Comparison of ENCODE assay signal across 8 cellular contexts in the genomic region with DNA sequence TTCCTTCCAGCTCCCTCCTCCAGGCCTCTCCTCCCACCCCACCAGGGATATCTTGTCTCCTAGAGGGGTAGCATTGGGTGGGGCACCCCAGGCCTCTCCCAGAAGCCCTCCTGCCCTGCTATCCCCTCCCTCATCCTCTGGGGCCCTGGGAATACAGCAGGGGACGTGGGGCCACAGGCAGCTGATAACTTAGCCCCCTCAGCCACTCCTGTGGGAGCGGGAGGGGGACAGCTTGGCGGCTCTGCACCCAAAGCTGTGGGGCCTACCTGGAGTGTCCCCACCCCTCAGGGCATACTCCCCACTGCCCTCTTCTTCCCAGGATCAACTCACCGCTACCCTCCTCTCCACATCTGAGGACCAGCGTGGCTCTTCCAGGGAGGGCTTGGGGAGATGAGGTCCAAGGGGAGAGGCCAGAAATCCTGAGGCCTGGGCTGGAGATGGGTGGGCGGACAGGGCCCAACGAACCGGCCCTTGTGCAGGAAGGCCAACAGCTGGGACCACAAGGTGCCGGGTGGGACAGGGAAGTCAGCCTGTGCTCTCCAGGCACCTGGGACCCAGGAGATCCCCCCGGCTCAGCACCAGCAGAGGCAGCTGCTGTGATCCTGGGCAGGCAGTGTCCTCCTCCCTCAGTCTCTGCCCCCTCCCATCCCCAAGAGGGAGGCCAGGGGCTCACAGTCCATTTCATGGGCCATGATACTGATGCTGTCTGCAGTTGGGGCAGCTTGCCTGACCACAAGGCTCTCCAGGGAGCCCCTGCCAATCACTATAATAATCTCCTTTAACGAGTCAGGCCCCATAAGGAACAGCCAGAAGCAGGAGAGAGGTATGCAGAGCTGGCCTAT. TPM values are rescaled to one million over a fixed set of nuclear protein-coding genes. Genes with fewer than 3 reads are reported as not detected.
DNase-seq lines count a peak whose midpoint lies in the region; ATAC-seq and TF ChIP-seq lines count a peak whose summit lies in the region.

No MANE protein-coding gene starts in this region.

- H3K27ac Mint-ChIP-seq in activated CD4-positive, alpha-beta memory T cell treated with anti-CD3 and anti-CD28 coated beads for 36 hours: peak overlapping the region; percentile 75

- no peak overlapping the region for H4K8ac ChIP-seq in mesendoderm (ENCODE audit: low read depth, low read length)

- no peak overlapping the region for H2BK5ac ChIP-seq in mesendoderm (ENCODE audit: low read length)

- ATAC-seq in HCT116 (0 out of 2 replicates have a peak, but pooled peaks have one; percentile 5), heart left ventricle (peak; percentile 1 to 13 (median 6))

- no peak overlapping the region for H2BK120ac ChIP-seq in mesendoderm (ENCODE audit: low read depth, low read length)

- peaks cover 3% of the 10 kb centered on the region for H3K9me3 Mint-ChIP-seq in activated CD4-positive, alpha-beta memory T cell treated with anti-CD3 and anti-CD28 coated beads for 36 hours

- H3K23ac ChIP-seq in mesendoderm (ENCODE audit: low read length): no peak overlapping the region

- TF ChIP-seq CTCF in HCT116 (IDR thresholded peaks at IDR 0.05 in 2 of 3, conservative IDR thresholded peaks at IDR 0.05 in 1 of 3; ENCODE audit: borderline replicate concordance in 1 of 3, insufficient read depth in 1 of 3, low read depth in 2 of 3, low read length in 2 of 3) (no peak), heart left ventricle (IDR thresholded peaks at IDR 0.05) (no peak), spleen (IDR thresholded peaks at IDR 0.05 in 8 of 11, conservative IDR thresholded peaks at IDR 0.05 in 3 of 11) (no peak)

- peaks cover 18 to 24% of the 10 kb centered on the region in 2 experiments; a peak in 3 of 4 replicates for H3K4me1 ChIP-seq in HCT116 (ENCODE audit: control insufficient read depth in 1 of 2, insufficient read depth in 2 of 2, low read length in 2 of 2)
- H3K4me1 ChIP-seq in heart left ventricle: peaks cover 0 to 52% (median 31%) of the 10 kb centered on the region in 12 donors
- peaks cover 24 to 67% (median 47%) of the 10 kb centered on the region in 6 donors for H3K4me1 ChIP-seq in spleen
- peaks cover 4% of the 10 kb centered on the region for H3K4me1 ChIP-seq in mesendoderm (ENCODE audit: control insufficient read depth, low read depth, low read length)

- H2BK15ac ChIP-seq in mesendoderm (replicated peaks; ENCODE audit: low read depth): no peak overlapping the region

- H4K20me1 ChIP-seq in HCT116 (ENCODE audit: insufficient read depth): no peaks in the 10 kb centered on the region

- intact Hi-C loops in HCT116 (cut with micrococcal nuclease) (no loop called here), heart left ventricle (cut with DNase I) (no loop called here), spleen (cut with DNase I; ENCODE audit: low total_unique reads) (no loop called here)
- intact Hi-C loops in activated CD4-positive, alpha-beta memory T cell treated with anti-CD3 and anti-CD28 coated beads for 36 hours (cut with micrococcal nuclease): no loop called here

- H3K9ac ChIP-seq in HCT116 (ENCODE audit: low read length) (no peak overlapping the region), mesendoderm (ENCODE audit: low read length) (no peak overlapping the region)

- H3K9me3 ChIP-seq in HCT116 (ENCODE audit: control insufficient read depth in 1 of 2, insufficient read depth in 1 of 2, low read depth in 1 of 2, low read length in 2 of 2) (no peaks in the 10 kb centered on the region), heart left ventricle (no peaks in the 10 kb centered on the region), spleen (peaks cover 0 to 4% (median 0%) of the 10 kb centered on the region in 8 donors)

- peaks cover 26% of the 10 kb centered on the region for H3K36me3 Mint-ChIP-seq in activated CD4-positive, alpha-beta memory T cell treated with anti-CD3 and anti-CD28 coated beads for 36 hours

- H3K36me3 ChIP-seq in HCT116 (ENCODE audit: control insufficient read depth in 1 of 2, insufficient read depth in 2 of 2, low read length in 2 of 2) (no peaks in the 10 kb centered on the region), heart left ventricle (peaks cover 10 to 63% (median 55%) of the 10 kb centered on the region in 9 donors), spleen (peaks cover 0 to 63% (median 13%) of the 10 kb centered on the region in 6 donors), mesendoderm (ENCODE audit: control insufficient read depth, insufficient read depth, low read length) (no peaks in the 10 kb centered on the region)

- BruUV-seq in HCT116 (replicated peaks; lab: Mats Ljungman, UMichigan): no TSS peak

- POLR2A ChIA-PET in HCT116 (lab: Charles Lee): interaction anchor here (1.0 to 4.2 kb wide), 6 partner anchors 9 to 62 kb away, joined by 3 to 23 read pairs (median 4); a partner anchor contains a TSS
- POLR2A ChIA-PET in activated CD4-positive, alpha-beta memory T cell treated with anti-CD3 and anti-CD28 coated beads for 36 hours (lab: Charles Lee): interaction anchor here (0.5 to 5.5 kb wide), 8 partner anchors 9 to 62 kb away, joined by 3 to 30 read pairs (median 4); a partner anchor contains a TSS

- H3K4me1 Mint-ChIP-seq in activated CD4-positive, alpha-beta memory T cell treated with anti-CD3 and anti-CD28 coated beads for 36 hours (ENCODE audit: low read depth): peaks cover 23% of the 10 kb centered on the region

- no peak for TF ChIP-seq POLR2A in HCT116 (IDR thresholded peaks at IDR 0.05; ENCODE audit: borderline replicate concordance, extremely low read depth, insufficient read depth, insufficient read length)
- TF ChIP-seq POLR2A in heart left ventricle (IDR thresholded peaks at IDR 0.05): peak in 1 of 2 donors; percentile 12
- TF ChIP-seq POLR2A in spleen (IDR thresholded peaks at IDR 0.05): no peak

- RAD21 ChIA-PET in HCT116 (lab: Charles Lee; ENCODE audit: low non-redundant PET in 1 of 2, low total read pairs in 2 of 2, uncharacterized antibody in 2 of 2, unreplicated experiment in 2 of 2): no interaction called here

- H3K27me3 ChIP-seq in HCT116 (ENCODE audit: insufficient read depth, low read length) (no peaks in the 10 kb centered on the region), heart left ventricle (no peaks in the 10 kb centered on the region), spleen (replicated peaks in 1 of 7) (no peaks in the 10 kb centered on the region), mesendoderm (ENCODE audit: insufficient read depth, low read length, poor library complexity) (no peaks in the 10 kb centered on the region)

- H3K79me2 ChIP-seq in HCT116 (ENCODE audit: insufficient read depth, low read length): no peaks in the 10 kb centered on the region; the same call in 1 of the 2 replicates
- no peaks in the 10 kb centered on the region for H3K79me2 ChIP-seq in mesendoderm (ENCODE audit: control insufficient read depth, insufficient read depth, low read length)

- no peak overlapping the region for H3K56ac ChIP-seq in mesendoderm (ENCODE audit: low read length)

- peak overlapping the region; percentile 21; the same call in 1 of the 2 replicates for H3K27ac ChIP-seq in HCT116 (ENCODE audit: low read depth, low read length)
- peak overlapping the region in 11 of 12 donors; percentile 18 to 80 (median 62) for H3K27ac ChIP-seq in heart left ventricle
- peak overlapping the region in 7 of 8 donors; percentile 1 to 77 (median 45) for H3K27ac ChIP-seq in spleen
- no peak overlapping the region for H3K27ac ChIP-seq in mesendoderm (ENCODE audit: low read depth, low read length)

- no peak overlapping the region for H3K4ac ChIP-seq in mesendoderm (ENCODE audit: low read depth, low read length)

- 43 to 66% (median 63%) methylated on average over 9 to 11 of the region's 11 CpGs for WGBS in heart left ventricle, 4 donors
- 78 to 81% (median 81%) methylated on average over 9 to 11 of the region's 11 CpGs for WGBS in spleen, 5 donors
- no CpG with 5 or more reads among the region's 11 CpGs for WGBS in mesendoderm (ENCODE audit: extremely low coverage, insufficient coverage, low lambda C conversion rate)

- no peak overlapping the region for H3K4me2 ChIP-seq in HCT116 (ENCODE audit: low read length)
- H3K4me2 ChIP-seq in mesendoderm (ENCODE audit: low read length): no peak overlapping the region

- no peaks in the 10 kb centered on the region for H3K79me1 ChIP-seq in mesendoderm (ENCODE audit: low read length)

- H3K9me2 ChIP-seq in HCT116 (ENCODE audit: insufficient read depth): no peaks in the 10 kb centered on the region

- DNase-seq in HCT116 (ENCODE audit: low read depth, low spot score) (no peak), heart left ventricle (no peak), spleen (peak; percentile 78), DMS114 treated with DMSO at 0.1 percent for 48 hours (lab: John Stamatoyannopoulos, UW; ENCODE audit: unreplicated experiment) (no peak), NCI-H1436 (lab: John Stamatoyannopoulos, UW) (no peak), mesendoderm (no peak), NCI-H446 treated with DMSO at 0.1 percent for 48 hours (lab: John Stamatoyannopoulos, UW) (no peak)
- DNase-seq in activated CD4-positive, alpha-beta memory T cell treated with anti-CD3 and anti-CD28 coated beads for 36 hours: peak; percentile 23

- no peak overlapping the region for H4K5ac ChIP-seq in mesendoderm (ENCODE audit: low read length)

- no peak overlapping the region for H3K4me3 Mint-ChIP-seq in activated CD4-positive, alpha-beta memory T cell treated with anti-CD3 and anti-CD28 coated beads for 36 hours

- no peak overlapping the region for H2AFZ ChIP-seq in HCT116 (ENCODE audit: low read depth, low read length, poor library complexity, severe bottlenecking)

- no peaks in the 10 kb centered on the region for H3K27me3 Mint-ChIP-seq in activated CD4-positive, alpha-beta memory T cell treated with anti-CD3 and anti-CD28 coated beads for 36 hours

- CTCF ChIA-PET in HCT116 (lab: Charles Lee): interaction anchor here (2.7 kb wide), 1 partner anchor 23 kb away, joined by 14 read pairs; no protein-coding TSS in a partner anchor
- CTCF ChIA-PET in activated CD4-positive, alpha-beta memory T cell treated with anti-CD3 and anti-CD28 coated beads for 36 hours (lab: Charles Lee): interaction anchor here (1.1 kb wide), 1 partner anchor 65 kb away, joined by 3 read pairs; no protein-coding TSS in a partner anchor

- H3K18ac ChIP-seq in mesendoderm (ENCODE audit: low read length): no peak overlapping the region

- H3K4me3 ChIP-seq in HCT116 (replicated peaks in 1 of 2; ENCODE audit: low read depth in 1 of 2, low read length in 2 of 2) (no peak overlapping the region), heart left ventricle (no peak overlapping the region), spleen (no peak overlapping the region), mesendoderm (ENCODE audit: low read length) (no peak overlapping the region)

- H2AK5ac ChIP-seq in mesendoderm (ENCODE audit: low read length): no peak overlapping the region

- no peak for TF ChIP-seq RAD21 in HCT116 (IDR thresholded peaks at IDR 0.05; ENCODE audit: low read depth)

RNA-seq across cellular contexts. Expression of a gene that starts 23.2 kb away (rescaled TPM):
- total RNA-seq in HCT116 (2021; ENCODE audit: unreplicated experiment): 564 TPM
- polyA plus RNA-seq in HCT116 (2012): 181 and 274 TPM in 2 replicates
- total RNA-seq in activated CD4-positive, alpha-beta memory T cell treated with anti-CD3 and anti-CD28 coated beads for 36 hours: 100 to 1,000 TPM; 593 to 683 TPM
- total RNA-seq in heart left ventricle: 100 to 1,000 TPM in 7 of 9 donors, 10 to 100 TPM in 2; 17.0 to 760 (median 507) TPM
- 100 to 1,000 TPM; 104 to 532 TPM for polyA plus RNA-seq in heart left ventricle
- total RNA-seq in spleen: 1,000 to 10,000 TPM in 2 of 7 donors, 100 to 1,000 TPM in 5; 266 to 1,804 (median 799) TPM
- polyA plus RNA-seq in spleen: 1,000 to 10,000 TPM in 2 of 3 donors, 100 to 1,000 TPM in 1; 526 to 1,090 (median 1,018) TPM
- polyA plus RNA-seq in mesendoderm (2013, experiment 1 of 2): 3.7 TPM
- polyA plus RNA-seq in mesendoderm (2013, experiment 2 of 2): 4.5 TPM

RNA-seq across cellular contexts. Expression of a gene that starts 53.0 kb away (rescaled TPM):
- total RNA-seq in HCT116 (2021; ENCODE audit: unreplicated experiment): 6,000 TPM
- polyA plus RNA-seq in HCT116 (2012): 380 and 423 TPM in 2 replicates
- total RNA-seq in activated CD4-positive, alpha-beta memory T cell treated with anti-CD3 and anti-CD28 coated beads for 36 hours: 1,000 to 10,000 TPM; 8,046 to 8,888 TPM
- total RNA-seq in heart left ventricle: 1,000 to 10,000 TPM; 1,047 to 9,662 (median 6,606) TPM
- polyA plus RNA-seq in heart left ventricle: 1,000 to 10,000 TPM; 1,168 to 4,497 TPM
- total RNA-seq in spleen: over 10,000 TPM; 10,088 to 24,490 (median 13,598) TPM
- polyA plus RNA-seq in spleen: 100 to 1,000 TPM; 111 to 793 (median 171) TPM
- polyA plus RNA-seq in mesendoderm (2013, experiment 1 of 2): 112 TPM
- polyA plus RNA-seq in mesendoderm (2013, experiment 2 of 2): 116 TPM

RNA-seq across cellular contexts. Expression of a gene that starts 59.4 kb away (rescaled TPM):
- total RNA-seq in HCT116 (2021; ENCODE audit: unreplicated experiment) (35.8 TPM), heart left ventricle (10 to 100 TPM in 7 of 9 donors, 1 to 10 TPM in 2; 6.1 to 24.1 (median 11.3) TPM), spleen (100 to 1,000 TPM in 3 of 7 donors, 10 to 100 TPM in 4; 65.4 to 128 (median 99.5) TPM)
- 12.9 and 20.6 TPM in 2 replicates for polyA plus RNA-seq in HCT116 (2012)
- total RNA-seq in activated CD4-positive, alpha-beta memory T cell treated with anti-CD3 and anti-CD28 coated beads for 36 hours: 10 to 100 TPM; 34.7 to 37.9 TPM
- polyA plus RNA-seq in heart left ventricle (10 to 100 TPM in 1 of 2 donors, 1 to 10 TPM in 1; 8.0 to 16.3 TPM), spleen (10 to 100 TPM; 19.3 to 32.0 (median 23.4) TPM)
- 10.9 TPM for polyA plus RNA-seq in mesendoderm (2013, experiment 1 of 2)
- 10.4 TPM for polyA plus RNA-seq in mesendoderm (2013, experiment 2 of 2)

Comparison
In these comparisons a context has a peak if more than half of its experiments do, and no peak if none do; other contexts are left out.
1. DNase-seq: peak in activated CD4-positive, alpha-beta memory T cell treated with anti-CD3 and anti-CD28 coated beads for 36 hours (single experiment) and spleen (single experiment); none in HCT116 (single experiment), heart left ventricle (0 of 5), DMS114 treated with DMSO at 0.1 percent for 48 hours (single experiment), NCI-H1436 (single experiment), mesendoderm (single experiment) and NCI-H446 treated with DMSO at 0.1 percent for 48 hours (single experiment).